Comparison of ENCODE assay signal across 12 cellular contexts in genomic region chr12:54036620-54037359, GRCh38. TPM values are rescaled to one million over a fixed set of nuclear protein-coding genes. Genes with fewer than 3 reads are reported as not detected.
A peak's percentile ranks its signal among the peaks of the same experiment; 100 is the strongest.
DNase-seq lines count a peak whose midpoint lies in the region; ATAC-seq, FAIRE-seq and TF ChIP-seq lines count a peak whose summit lies in the region.
"Had no signal": no experiment of that assay in that cellular context is flagged by ENCODE, and none has a peak within 500 bp of the region (broad histone marks: within the 10 kb centered on the region; RNA-seq: fewer than 3 reads in every experiment).

No MANE protein-coding gene starts in this region.

- CTCF ChIA-PET in MCF 10A (lab: Yijun Ruan, JAX): interaction anchor here (0.6 to 1.9 kb wide), 5 partner anchors 88 to 214 kb away, joined by 3 to 8 read pairs (median 3); no protein-coding TSS in a partner anchor

- peaks cover 11% of the 10 kb centered on the region for H3K4me1 Mint-ChIP-seq in MCF 10A (ENCODE audit: insufficient read depth, unreplicated experiment)
- peaks cover 20 to 27% of the 10 kb centered on the region in 2 donors for H3K4me1 Mint-ChIP-seq in immature natural killer cell

- DNase-seq in MCF 10A (ENCODE audit: unreplicated experiment) (peak; percentile 79), breast epithelium (ENCODE audit: low spot score in 2 of 2) (no peak), NCI-H1105 treated with DMSO at 0.1 percent for 48 hours (lab: John Stamatoyannopoulos, UW) (peak; percentile 65), urothelium cell line (ENCODE audit: low spot score) (peak; percentile 62), heart left ventricle (no peak), right cardiac atrium (no peak), immature natural killer cell (no peak)
- DNase-seq: activated naive CD8-positive, alpha-beta T cell treated with anti-CD3 and anti-CD28 coated beads, Interleukin-2, amount 10 ng/mL, durations not matched to agents 7 days and 5 days; CD4-positive, alpha-beta T cell; NCI-H2081 had no signal

- no peaks in the 10 kb centered on the region for H3K9me3 Mint-ChIP-seq in MCF 10A (ENCODE audit: unreplicated experiment)
- peaks cover 0 to 2% (median 0%) of the 10 kb centered on the region in 6 donors for H3K9me3 Mint-ChIP-seq in immature natural killer cell
- H3K9me3 Mint-ChIP-seq: activated naive CD8-positive, alpha-beta T cell treated with anti-CD3 and anti-CD28 coated beads, Interleukin-2, amount 10 ng/mL, durations not matched to agents 7 days and 5 days had no signal

- H3K4me3 ChIP-seq in breast epithelium (no peak overlapping the region), esophagus (ENCODE audit: low read depth in 1 of 2, low read length in 2 of 2) (peak overlapping the region in 1 of 2 donors; percentile 23), heart left ventricle (no peak overlapping the region), right cardiac atrium (ENCODE audit: low read length) (no peak overlapping the region)

- H3K36me3 ChIP-seq in breast epithelium: no peaks in the 10 kb centered on the region
- no peaks in the 10 kb centered on the region for H3K36me3 ChIP-seq in esophagus (ENCODE audit: control insufficient read depth in 2 of 2, insufficient read depth in 2 of 2, low read length in 1 of 2)
- H3K36me3 ChIP-seq in heart left ventricle: no peaks in the 10 kb centered on the region

- intact Hi-C loops in MCF 10A (cut with micrococcal nuclease) (loop anchor here (1.0 kb wide), 2 partner anchors 44 to 155 kb away; no protein-coding TSS in a partner anchor), breast epithelium (cut with DNase I; ENCODE audit: low total_unique reads) (no loop called here), heart left ventricle (cut with DNase I) (no loop called here), right cardiac atrium (cut with DNase I) (loop anchor here in 1 of 4 donors (10.0 kb wide), 1 partner anchor 158 kb away; no protein-coding TSS in a partner anchor)

- ATAC-seq in heart left ventricle (no peak), right cardiac atrium (no peak)
- ATAC-seq: naive thymus-derived CD8-positive, alpha-beta T cell had no signal

- H3K4me3 Mint-ChIP-seq in MCF 10A (ENCODE audit: unreplicated experiment) (no peak overlapping the region), immature natural killer cell (no peak overlapping the region)
- H3K4me3 Mint-ChIP-seq: activated naive CD8-positive, alpha-beta T cell treated with anti-CD3 and anti-CD28 coated beads, Interleukin-2, amount 10 ng/mL, durations not matched to agents 7 days and 5 days; CD4-positive, alpha-beta T cell; naive thymus-derived CD8-positive, alpha-beta T cell had no signal

- no peak overlapping the region for H3K27ac ChIP-seq in breast epithelium
- peak overlapping the region; percentile 14 to 85 for H3K27ac ChIP-seq in esophagus (ENCODE audit: low read depth in 2 of 2, low read length in 1 of 2)
- no peak overlapping the region for H3K27ac ChIP-seq in heart left ventricle
- no peak overlapping the region for H3K27ac ChIP-seq in right cardiac atrium (ENCODE audit: low read length)

- no peak for FAIRE-seq in urothelium cell line (lab: Jason Lieb, UNC)

- H3K27me3 ChIP-seq in breast epithelium (no peaks in the 10 kb centered on the region), esophagus (ENCODE audit: control insufficient read depth in 1 of 2, insufficient read depth in 2 of 2, low read length in 2 of 2) (no peaks in the 10 kb centered on the region), heart left ventricle (peaks cover 50 to 100% (median 90%) of the 10 kb centered on the region in 9 donors), right cardiac atrium (ENCODE audit: control insufficient read depth, insufficient read depth) (no peaks in the 10 kb centered on the region)

- H3K4me1 ChIP-seq in breast epithelium: peaks cover 5 to 12% of the 10 kb centered on the region in 2 donors
- peaks cover 0 to 18% of the 10 kb centered on the region in 2 donors for H3K4me1 ChIP-seq in esophagus (ENCODE audit: control insufficient read depth in 2 of 2, insufficient read depth in 2 of 2, low read length in 1 of 2)
- H3K4me1 ChIP-seq in heart left ventricle: peaks cover 0 to 16% (median 0%) of the 10 kb centered on the region in 12 donors
- H3K4me1 ChIP-seq in right cardiac atrium (ENCODE audit: control insufficient read depth, insufficient read depth, low read length): peaks cover 3% of the 10 kb centered on the region

- no peaks in the 10 kb centered on the region for H3K36me3 Mint-ChIP-seq in MCF 10A (ENCODE audit: insufficient read depth, unreplicated experiment)
- no peaks in the 10 kb centered on the region for H3K36me3 Mint-ChIP-seq in immature natural killer cell
- H3K36me3 Mint-ChIP-seq: activated naive CD8-positive, alpha-beta T cell treated with anti-CD3 and anti-CD28 coated beads, Interleukin-2, amount 10 ng/mL, durations not matched to agents 7 days and 5 days had no signal

- WGBS in esophagus, 2 donors: 47 to 60% methylated on average over 14 of the region's 14 CpGs
- WGBS in heart left ventricle, 4 donors: 47 to 56% (median 53%) methylated on average over 14 of the region's 14 CpGs
- WGBS in right cardiac atrium: 55% methylated on average over 14 of the region's 14 CpGs

- TF ChIP-seq CTCF in MCF 10A (IDR thresholded peaks at IDR 0.05; ENCODE audit: unreplicated experiment): peak; percentile 25
- no peak for TF ChIP-seq CTCF in breast epithelium (IDR thresholded peaks at IDR 0.05)
- no peak for TF ChIP-seq CTCF in heart left ventricle (IDR thresholded peaks at IDR 0.05)

- H3K9me3 ChIP-seq in breast epithelium (no peaks in the 10 kb centered on the region), esophagus (ENCODE audit: control insufficient read depth in 2 of 2, insufficient read depth in 1 of 2, low read depth in 1 of 2, low read length in 1 of 2) (no peaks in the 10 kb centered on the region), heart left ventricle (no peaks in the 10 kb centered on the region), right cardiac atrium (ENCODE audit: control insufficient read depth, low read length) (no peaks in the 10 kb centered on the region)

- TF ChIP-seq POLR2A in breast epithelium (IDR thresholded peaks at IDR 0.05) (no peak), heart left ventricle (IDR thresholded peaks at IDR 0.05) (no peak)

- POLR2A ChIA-PET in MCF 10A (lab: Yijun Ruan, JAX): interaction anchor here (1.1 kb wide), 1 partner anchor 15 kb away, joined by 3 read pairs; no protein-coding TSS in a partner anchor

- no peaks in the 10 kb centered on the region for H3K27me3 Mint-ChIP-seq in MCF 10A (ENCODE audit: insufficient read depth, unreplicated experiment)
- peaks cover 37 to 48% (median 43%) of the 10 kb centered on the region in 3 donors for H3K27me3 Mint-ChIP-seq in immature natural killer cell (ENCODE audit: low read depth in 3 of 3)

- H3K27ac Mint-ChIP-seq in MCF 10A (ENCODE audit: low read depth, unreplicated experiment) (no peak overlapping the region), immature natural killer cell (no peak overlapping the region)
- H3K27ac Mint-ChIP-seq: activated naive CD8-positive, alpha-beta T cell treated with anti-CD3 and anti-CD28 coated beads, Interleukin-2, amount 10 ng/mL, durations not matched to agents 7 days and 5 days; CD4-positive, alpha-beta T cell had no signal

- no TSS peak for BruUV-seq in MCF 10A (replicated peaks; lab: Mats Ljungman, UMichigan)

RNA-seq across cellular contexts. Expression of gene HOXC5, which starts 3.9 kb away (rescaled TPM):
- total RNA-seq in MCF 10A (2022) (0.74 TPM in 1 of 2 replicates, not detected in the other), breast epithelium (under 1 TPM; 0.73 to 0.98 (median 0.96) TPM), heart left ventricle (not detected), right cardiac atrium (not detected)
- polyA plus RNA-seq in esophagus (under 1 TPM; 0.41 to 0.96 TPM), heart left ventricle (not detected), right cardiac atrium (0.11 TPM), immature natural killer cell (not detected)
- total RNA-seq: activated naive CD8-positive, alpha-beta T cell treated with anti-CD3 and anti-CD28 coated beads, Interleukin-2, amount 10 ng/mL, durations not matched to agents 7 days and 5 days; CD4-positive, alpha-beta T cell; naive thymus-derived CD8-positive, alpha-beta T cell had no signal
- polyA plus RNA-seq: naive thymus-derived CD8-positive, alpha-beta T cell had no signal

RNA-seq across cellular contexts. Expression of gene HOXC6, which starts 8.6 kb away (rescaled TPM):
- 7.1 and 11.5 TPM in 2 replicates for total RNA-seq in MCF 10A (2022)
- 1 to 10 TPM; 3.3 to 4.1 (median 4.0) TPM for total RNA-seq in breast epithelium
- 1 to 10 TPM; 1.4 TPM for polyA plus RNA-seq in esophagus
- total RNA-seq in heart left ventricle: under 1 TPM in 1 of 9 donors, not detected in 8; 0.40 TPM
- under 1 TPM; 0.04 to 0.08 TPM for polyA plus RNA-seq in heart left ventricle
- under 1 TPM in 3 of 4 donors, not detected in 1; 0.34 to 0.65 (median 0.42) TPM for total RNA-seq in right cardiac atrium
- 0.48 TPM for polyA plus RNA-seq in right cardiac atrium
- not detected for polyA plus RNA-seq in immature natural killer cell
- total RNA-seq: activated naive CD8-positive, alpha-beta T cell treated with anti-CD3 and anti-CD28 coated beads, Interleukin-2, amount 10 ng/mL, durations not matched to agents 7 days and 5 days; CD4-positive, alpha-beta T cell; naive thymus-derived CD8-positive, alpha-beta T cell had no signal
- polyA plus RNA-seq: naive thymus-derived CD8-positive, alpha-beta T cell had no signal

RNA-seq across cellular contexts. Expression of gene HOXC4, which starts 16.8 kb away (rescaled TPM):
- 1.7 and 1.8 TPM in 2 replicates for total RNA-seq in MCF 10A (2022)
- total RNA-seq in breast epithelium: 1 to 10 TPM; 1.8 to 2.3 (median 1.9) TPM
- 1 to 10 TPM; 3.3 to 3.7 TPM for polyA plus RNA-seq in esophagus
- total RNA-seq in heart left ventricle: 1 to 10 TPM in 1 of 9 donors, under 1 TPM in 2, not detected in 6; 0.20 to 1.2 (median 0.29) TPM
- polyA plus RNA-seq in heart left ventricle: under 1 TPM in 1 of 2 donors, not detected in 1; 0.06 TPM
- under 1 TPM in 3 of 4 donors, not detected in 1; 0.14 to 0.37 (median 0.33) TPM for total RNA-seq in right cardiac atrium
- 0.32 TPM for polyA plus RNA-seq in right cardiac atrium
- under 1 TPM; 0.45 to 0.99 (median 0.92) TPM for polyA plus RNA-seq in immature natural killer cell
- total RNA-seq: CD4-positive, alpha-beta T cell had no signal

RNA-seq across cellular contexts. Expression of gene HOXC8, which starts 28.0 kb away (rescaled TPM):
- 6.0 and 6.9 TPM in 2 replicates for total RNA-seq in MCF 10A (2022)
- total RNA-seq in breast epithelium: 1 to 10 TPM in 2 of 3 donors, under 1 TPM in 1; 0.73 to 5.4 (median 2.0) TPM
- polyA plus RNA-seq in esophagus: under 1 TPM; 0.04 to 0.21 TPM
- total RNA-seq in heart left ventricle: not detected
- polyA plus RNA-seq in heart left ventricle: not detected
- not detected for total RNA-seq in right cardiac atrium
- not detected for polyA plus RNA-seq in right cardiac atrium
- polyA plus RNA-seq in immature natural killer cell: not detected
- total RNA-seq: activated naive CD8-positive, alpha-beta T cell treated with anti-CD3 and anti-CD28 coated beads, Interleukin-2, amount 10 ng/mL, durations not matched to agents 7 days and 5 days; CD4-positive, alpha-beta T cell; naive thymus-derived CD8-positive, alpha-beta T cell had no signal
- polyA plus RNA-seq: naive thymus-derived CD8-positive, alpha-beta T cell had no signal

RNA-seq across cellular contexts. Expression of gene HOXC9, which starts 36.8 kb away (rescaled TPM):
- total RNA-seq in MCF 10A (2022): 5.2 and 6.0 TPM in 2 replicates
- 10 to 100 TPM in 1 of 3 donors, 1 to 10 TPM in 2; 3.8 to 16.8 (median 4.6) TPM for total RNA-seq in breast epithelium
- polyA plus RNA-seq in esophagus: under 1 TPM; 0.20 to 0.51 TPM
- total RNA-seq in heart left ventricle: not detected
- polyA plus RNA-seq in heart left ventricle: not detected
- total RNA-seq in right cardiac atrium: under 1 TPM in 1 of 4 donors, not detected in 3; 0.15 TPM
- polyA plus RNA-seq in right cardiac atrium: not detected
- not detected for polyA plus RNA-seq in immature natural killer cell
- total RNA-seq: activated naive CD8-positive, alpha-beta T cell treated with anti-CD3 and anti-CD28 coated beads, Interleukin-2, amount 10 ng/mL, durations not matched to agents 7 days and 5 days; CD4-positive, alpha-beta T cell; naive thymus-derived CD8-positive, alpha-beta T cell had no signal
- polyA plus RNA-seq: naive thymus-derived CD8-positive, alpha-beta T cell had no signal

Comparison
In these comparisons a context has a peak if more than half of its experiments do, and no peak if none do; other contexts are left out.
1. DNase-seq: peak in MCF 10A (single experiment), NCI-H1105 treated with DMSO at 0.1 percent for 48 hours (single experiment) and urothelium cell line (single experiment); none in breast epithelium (0 of 2), heart left ventricle (0 of 5), right cardiac atrium (0 of 3) and immature natural killer cell (0 of 3).
2. H3K27ac ChIP-seq: peak in esophagus (2 of 2); none in breast epithelium (0 of 2), heart left ventricle (0 of 12) and right cardiac atrium (single experiment).